8 cellular contexts compared by ENCODE assay signal in the genomic region with DNA sequence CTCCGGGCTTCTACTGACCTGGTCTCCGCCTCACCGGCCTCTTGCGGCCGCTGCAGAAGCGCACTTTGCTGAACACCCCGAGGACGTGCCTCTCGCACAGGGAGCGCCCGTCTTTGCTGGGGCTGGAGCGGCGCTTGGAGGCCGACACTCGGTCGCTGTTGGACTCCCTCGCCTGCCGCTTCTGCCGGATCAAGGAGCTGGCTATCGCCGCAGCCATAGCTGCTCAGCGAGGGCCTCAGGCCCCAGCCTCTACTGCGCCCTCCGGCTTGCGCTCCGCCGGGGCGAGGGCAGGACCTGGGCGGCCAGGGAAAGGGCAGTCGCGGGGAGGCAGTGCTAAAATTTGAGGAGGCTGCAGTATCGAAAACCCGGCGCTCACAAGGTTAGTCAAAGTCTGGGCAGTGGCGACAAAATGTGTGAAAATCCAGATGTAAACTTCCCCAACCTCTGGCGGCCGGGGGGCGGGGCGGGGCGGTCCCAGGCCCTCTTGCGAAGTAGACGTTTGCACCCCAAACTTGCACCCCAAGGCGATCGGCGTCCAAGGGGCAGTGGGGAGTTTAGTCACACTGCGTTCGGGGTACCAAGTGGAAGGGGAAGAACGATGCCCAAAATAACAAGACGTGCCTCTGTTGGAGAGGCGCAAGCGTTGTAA.
DNase-seq lines count a peak whose midpoint lies in the region; FAIRE-seq and TF ChIP-seq lines count a peak whose summit lies in the region.

No MANE protein-coding gene starts in this region.

- H3K4me3 ChIP-seq in astrocyte (ENCODE audit: insufficient read depth, low read depth, low read length), result peak overlapping the region; percentile 60
- peak overlapping the region; percentile 75 for H3K4me3 ChIP-seq in hepatocyte
- no peak overlapping the region for H3K4me3 ChIP-seq in Caco-2 (ENCODE audit: low read depth, low read length)

- peak overlapping the region; percentile 90 for H2AFZ ChIP-seq in astrocyte (ENCODE audit: low read depth, low read length)
- peak overlapping the region; percentile 66 for H2AFZ ChIP-seq in hepatocyte

- H3K4me1 ChIP-seq in astrocyte (ENCODE audit: insufficient read depth, low read length), result peaks cover 9% of the 10 kb centered on the region
- H3K4me1 ChIP-seq in hepatocyte (ENCODE audit: insufficient read depth), result no peaks in the 10 kb centered on the region
- H3K4me1 ChIP-seq in Caco-2, result no peaks in the 10 kb centered on the region

- WGBS in hepatocyte (ENCODE audit: low lambda C conversion rate, missing lambda C conversion rate), result under 1% methylated on average over 51 of the region's 51 CpGs

- H3K4me2 ChIP-seq in astrocyte (ENCODE audit: low read length) (peak overlapping the region; percentile 87), hepatocyte (peak overlapping the region; percentile 98)

- H3K27me3 ChIP-seq in astrocyte (ENCODE audit: insufficient read depth, low read length) (peaks cover 10% of the 10 kb centered on the region), hepatocyte (peaks cover 72% of the 10 kb centered on the region), Caco-2 (replicated peaks; ENCODE audit: control insufficient read depth, insufficient read depth, low read length) (no peaks in the 10 kb centered on the region)

- POLR2A ChIA-PET in GM10248 (lab: Yijun Ruan, JAX), result no interaction called here
- POLR2A ChIA-PET in Caco-2 (lab: Charles Lee), result no interaction called here

- DNase-seq in GM10248 (ENCODE audit: extremely low spot score), result peak; percentile 8
- DNase-seq in astrocyte (ENCODE audit: low read depth), result peak; percentile 46
- peak; percentile 55 for DNase-seq in hepatocyte (ENCODE audit: low spot score)
- peak; percentile 78 for DNase-seq in retina
- DNase-seq in Caco-2, result no peak
- no peak for DNase-seq in LoVo (ENCODE audit: low spot score)
- DNase-seq in NCI-H510A (lab: John Stamatoyannopoulos, UW), result no peak
- no peak for DNase-seq in NCI-H446 treated with DMSO at 0.1 percent for 48 hours (lab: John Stamatoyannopoulos, UW)

- H3K27me3 Mint-ChIP-seq in astrocyte (ENCODE audit: low read depth, unreplicated experiment) (peaks cover 34% of the 10 kb centered on the region), Caco-2 (ENCODE audit: insufficient read depth, unreplicated experiment) (peaks cover 4% of the 10 kb centered on the region)

- H3K36me3 ChIP-seq in astrocyte (ENCODE audit: insufficient read depth, low read length) (no peaks in the 10 kb centered on the region), hepatocyte (replicated peaks; ENCODE audit: insufficient read depth, low read depth) (no peaks in the 10 kb centered on the region), Caco-2 (ENCODE audit: control insufficient read depth, insufficient read depth, low read length) (no peaks in the 10 kb centered on the region)

- TF ChIP-seq CTCF in GM10248 (IDR thresholded peaks at IDR 0.05; ENCODE audit: control extremely low read depth, extremely low read depth, low read depth, missing control alignments) (no peak), astrocyte (IDR thresholded peaks at IDR 0.05; ENCODE audit: insufficient read depth, low read depth, low read length) (no peak), hepatocyte (IDR thresholded peaks at IDR 0.05; ENCODE audit: poor library complexity) (no peak), Caco-2 (IDR thresholded peaks at IDR 0.05; ENCODE audit: insufficient read depth in 1 of 2, low read depth in 1 of 2, low read length in 1 of 2, severe bottlenecking in 1 of 2, unreplicated experiment in 1 of 2) (no peak)

- H3K4me3 Mint-ChIP-seq in astrocyte (ENCODE audit: unreplicated experiment), result peak overlapping the region; percentile 89
- H3K4me3 Mint-ChIP-seq in Caco-2 (ENCODE audit: unreplicated experiment), result no peak overlapping the region

- H3K9me3 Mint-ChIP-seq in astrocyte (ENCODE audit: unreplicated experiment), result no peaks in the 10 kb centered on the region
- H3K9me3 Mint-ChIP-seq in Caco-2 (ENCODE audit: unreplicated experiment), result peaks cover 13% of the 10 kb centered on the region

- intact Hi-C loops in Caco-2 (cut with micrococcal nuclease; ENCODE audit: unreplicated experiment), result no loop called here

- H3K36me3 Mint-ChIP-seq in astrocyte (ENCODE audit: low read depth, unreplicated experiment) (no peaks in the 10 kb centered on the region), Caco-2 (ENCODE audit: insufficient read depth, unreplicated experiment) (no peaks in the 10 kb centered on the region)

- H3K4me1 Mint-ChIP-seq in astrocyte (ENCODE audit: low read depth, unreplicated experiment), result no peaks in the 10 kb centered on the region
- no peaks in the 10 kb centered on the region for H3K4me1 Mint-ChIP-seq in Caco-2 (ENCODE audit: low read depth, unreplicated experiment)

- peak overlapping the region; percentile 70 for H3K27ac Mint-ChIP-seq in astrocyte (ENCODE audit: unreplicated experiment)
- H3K27ac Mint-ChIP-seq in Caco-2 (ENCODE audit: unreplicated experiment), result no peak overlapping the region

- CTCF ChIA-PET in GM10248 (lab: Yijun Ruan, JAX) (no interaction called here), Caco-2 (lab: Charles Lee) (no interaction called here)

- no peak for FAIRE-seq in astrocyte (lab: Jason Lieb, UNC)

- H4K20me1 ChIP-seq in astrocyte (ENCODE audit: insufficient read depth, low read length) (no peaks in the 10 kb centered on the region), hepatocyte (ENCODE audit: insufficient read depth, poor library complexity, severe bottlenecking) (no peaks in the 10 kb centered on the region)

- no peaks in the 10 kb centered on the region for H3K79me2 ChIP-seq in astrocyte (ENCODE audit: insufficient read depth, low read length)
- no peaks in the 10 kb centered on the region for H3K79me2 ChIP-seq in hepatocyte

- BruUV-seq in Caco-2 (replicated peaks; lab: Mats Ljungman, UMichigan), result no TSS peak

- no peaks in the 10 kb centered on the region for H3K9me2 ChIP-seq in hepatocyte (replicated peaks; ENCODE audit: insufficient read depth)

- H3K9ac ChIP-seq in astrocyte (ENCODE audit: low read length), result no peak overlapping the region

- no peak overlapping the region for H3K27ac ChIP-seq in astrocyte (ENCODE audit: low read depth, low read length)
- no peak overlapping the region for H3K27ac ChIP-seq in hepatocyte

- H3K9me3 ChIP-seq in astrocyte (ENCODE audit: insufficient read depth, low read depth, low read length) (no peaks in the 10 kb centered on the region), hepatocyte (ENCODE audit: low read depth) (no peaks in the 10 kb centered on the region), Caco-2 (no peaks in the 10 kb centered on the region)

Comparison
In these comparisons a context has a peak if more than half of its experiments do, and no peak if none do; other contexts are left out.
1. DNase-seq: peak in GM10248 (single experiment), astrocyte (single experiment), hepatocyte (single experiment) and retina (single experiment); none in Caco-2 (0 of 2), LoVo (single experiment), NCI-H510A (single experiment) and NCI-H446 treated with DMSO at 0.1 percent for 48 hours (single experiment).